Comparison of ENCODE assay signal across 1 cellular context in genomic region chr16:89860747-89861304, GRCh38.
TF ChIP-seq lines count a peak whose summit lies in the region.

No MANE protein-coding gene starts in this region.

TF ChIP-seq in HepG2, 621 proteins besides CTCF, POLR2A, EP300 and RAD21 (continued from another document and continues in another):
- 0 out of 2 replicates have a peak, but pooled peaks have one; percentile 47 for TF ChIP-seq HINFP (CRISPR knock-in tag; IDR thresholded peaks at IDR 0.05; ENCODE audit: low read depth)
- no peak for TF ChIP-seq ZFP36 (IDR thresholded peaks at IDR 0.05; ENCODE audit: borderline replicate concordance, low read depth, low read length, partially characterized antibody)
- no peak for TF ChIP-seq TBL1XR1 (IDR thresholded peaks at IDR 0.05; ENCODE audit: borderline replicate concordance, low read length, partially characterized antibody)
- peak; percentile 71 for TF ChIP-seq ERF (CRISPR knock-in tag; IDR thresholded peaks at IDR 0.05)
- no peak for TF ChIP-seq ZNF780A (CRISPR knock-in tag; IDR thresholded peaks at IDR 0.05)
- no peak for TF ChIP-seq ZMAT3 (CRISPR knock-in tag; conservative IDR thresholded peaks at IDR 0.05)
- peak; percentile 89 for TF ChIP-seq ZNF883 (CRISPR knock-in tag; IDR thresholded peaks at IDR 0.05; ENCODE audit: not compliant biosample characterization)
- TF ChIP-seq ZBTB46 (CRISPR knock-in tag; IDR thresholded peaks at IDR 0.05; ENCODE audit: borderline replicate concordance), result no peak
- no peak; the same call in 1 of the 2 replicates for TF ChIP-seq NFKB2 (CRISPR knock-in tag; IDR thresholded peaks at IDR 0.05; ENCODE audit: borderline replicate concordance)
- no peak for TF ChIP-seq SCMH1 (CRISPR knock-in tag; IDR thresholded peaks at IDR 0.05; ENCODE audit: borderline replicate concordance)
- TF ChIP-seq ZNF503 (CRISPR knock-in tag; IDR thresholded peaks at IDR 0.05), result no peak
- peak; percentile 34; the same call in 1 of the 2 replicates for TF ChIP-seq NCOA2 (CRISPR knock-in tag; IDR thresholded peaks at IDR 0.05)
- TF ChIP-seq SIN3A (IDR thresholded peaks at IDR 0.05; ENCODE audit: borderline replicate concordance, low read depth, low read length), result no peak
- TF ChIP-seq DPF2 (CRISPR knock-in tag; IDR thresholded peaks at IDR 0.05; ENCODE audit: borderline replicate concordance, low read depth), result no peak
- TF ChIP-seq ZNF296 (CRISPR knock-in tag; conservative IDR thresholded peaks at IDR 0.05), result no peak
- TF ChIP-seq MIXL1 (CRISPR knock-in tag; IDR thresholded peaks at IDR 0.05), result 0 out of 2 replicates have a peak, but pooled peaks have one; percentile 31
- TF ChIP-seq BATF2 (CRISPR knock-in tag; IDR thresholded peaks at IDR 0.05), result no peak
- no peak for TF ChIP-seq HMGA1 (CRISPR knock-in tag; conservative IDR thresholded peaks at IDR 0.05)
- TF ChIP-seq TAF15 (IDR thresholded peaks at IDR 0.05; ENCODE audit: low read depth, low read length, poor library complexity, severe bottlenecking), result no peak
- TF ChIP-seq ZBTB21 (CRISPR knock-in tag; IDR thresholded peaks at IDR 0.05), result no peak
- TF ChIP-seq FOXM1 (CRISPR knock-in tag; IDR thresholded peaks at IDR 0.05), result no peak
- TF ChIP-seq SP140L (CRISPR knock-in tag; IDR thresholded peaks at IDR 0.05; ENCODE audit: borderline replicate concordance), result no peak
- no peak for TF ChIP-seq TFDP1 (CRISPR knock-in tag; IDR thresholded peaks at IDR 0.05; ENCODE audit: borderline replicate concordance)
- TF ChIP-seq SNRNP70 (IDR thresholded peaks at IDR 0.05; ENCODE audit: low read depth, low read length), result no peak
- no peak for TF ChIP-seq TCF7L2 (IDR thresholded peaks at IDR 0.05; ENCODE audit: low read depth, low read length)
- TF ChIP-seq ZNF576 (CRISPR knock-in tag; IDR thresholded peaks at IDR 0.05), result no peak; the same call in 1 of the 2 replicates
- peak; percentile 34; the same call in 1 of the 2 replicates for TF ChIP-seq GATAD2A (CRISPR knock-in tag; IDR thresholded peaks at IDR 0.05)
- TF ChIP-seq RXRA (CRISPR knock-in tag; IDR thresholded peaks at IDR 0.05), result peak; percentile 93
- no peak; the same call in 1 of the 2 replicates for TF ChIP-seq HOXA3 (CRISPR knock-in tag; IDR thresholded peaks at IDR 0.05)
- TF ChIP-seq CREB3 (CRISPR knock-in tag; IDR thresholded peaks at IDR 0.05), result no peak
- no peak for TF ChIP-seq MAFK (conservative IDR thresholded peaks at IDR 0.05 in 1 of 2, IDR thresholded peaks at IDR 0.05 in 1 of 2; ENCODE audit: low read length in 2 of 2)
- no peak; the same call in 1 of the 2 replicates for TF ChIP-seq SP2 (CRISPR knock-in tag; IDR thresholded peaks at IDR 0.05)
- TF ChIP-seq ZNF574 (CRISPR knock-in tag; IDR thresholded peaks at IDR 0.05), result 0 out of 2 replicates have a peak, but pooled peaks have one; percentile 29
- TF ChIP-seq ZMAT5 (CRISPR knock-in tag; IDR thresholded peaks at IDR 0.05; ENCODE audit: borderline replicate concordance, low read depth), result no peak
- no peak for TF ChIP-seq KLF11 (CRISPR knock-in tag; IDR thresholded peaks at IDR 0.05)
- TF ChIP-seq NFE2 (CRISPR knock-in tag; IDR thresholded peaks at IDR 0.05), result no peak
- no peak for TF ChIP-seq KAT8 (CRISPR knock-in tag; IDR thresholded peaks at IDR 0.05)
- no peak for TF ChIP-seq ATRX (CRISPR knock-in tag; IDR thresholded peaks at IDR 0.05; ENCODE audit: borderline replicate concordance)
- TF ChIP-seq HMGXB3 (CRISPR knock-in tag; IDR thresholded peaks at IDR 0.05; ENCODE audit: borderline replicate concordance), result no peak
- no peak for TF ChIP-seq ZNF782 (CRISPR knock-in tag; IDR thresholded peaks at IDR 0.05; ENCODE audit: borderline replicate concordance)
- no peak for TF ChIP-seq NR0B2 (CRISPR knock-in tag; IDR thresholded peaks at IDR 0.05)
- TF ChIP-seq MLLT10 (CRISPR knock-in tag; IDR thresholded peaks at IDR 0.05), result no peak
- no peak for TF ChIP-seq NCOA5 (CRISPR knock-in tag; IDR thresholded peaks at IDR 0.05)
